ENCODE assay signal across 15 cellular contexts in genomic region chr6:169454204-169454871, GRCh38.
DNase-seq lines count a peak whose midpoint lies in the region; ATAC-seq and TF ChIP-seq lines count a peak whose summit lies in the region.
"Had no signal": no experiment of that assay in that cellular context is flagged by ENCODE, and none has a peak within 500 bp of the region (broad histone marks: within the 10 kb centered on the region; RNA-seq: fewer than 3 reads in every experiment).

No MANE protein-coding gene starts in this region.

- intact Hi-C loops in ovary (cut with DNase I): no loop called here

- H3K4me1 ChIP-seq in suprapubic skin (peaks cover 39% of the 10 kb centered on the region), ovary (ENCODE audit: insufficient read depth) (peaks cover 18% of the 10 kb centered on the region)

- H3K9me3 Mint-ChIP-seq in activated T-cell treated with anti-CD3 and anti-CD28 coated beads, Interleukin-2, amount 50 U/mL, for 4 hours: peaks cover 7% of the 10 kb centered on the region

- H3K36me3 ChIP-seq in suprapubic skin (no peaks in the 10 kb centered on the region), ovary (no peaks in the 10 kb centered on the region)

- H3K4me3 Mint-ChIP-seq in activated T-cell treated with anti-CD3 and anti-CD28 coated beads, Interleukin-2, amount 50 U/mL, for 4 hours: no peak overlapping the region
- H3K4me3 Mint-ChIP-seq: naive thymus-derived CD4-positive, alpha-beta T cell had no signal

- TF ChIP-seq CTCF in astrocyte of the spinal cord (IDR thresholded peaks at IDR 0.05; ENCODE audit: low read depth, low read length) (no peak), suprapubic skin (IDR thresholded peaks at IDR 0.05) (no peak), ovary (IDR thresholded peaks at IDR 0.05) (no peak)

- H3K4me3 ChIP-seq in astrocyte of the spinal cord (ENCODE audit: low read depth, low read length) (no peak overlapping the region), suprapubic skin (no peak overlapping the region), ovary (no peak overlapping the region)

- no peak for ATAC-seq in activated T-cell treated with anti-CD3 and anti-CD28 coated beads, Interleukin-2, amount 50 U/mL, for 4 hours
- no peak for ATAC-seq in GM19324 (IDR thresholded peaks at IDR 0.05; ENCODE audit: low FRiP score, unreplicated experiment)
- ATAC-seq: naive thymus-derived CD4-positive, alpha-beta T cell had no signal

- DNase-seq in HCEC 1CT (peak; percentile 64), astrocyte of the spinal cord (ENCODE audit: low read depth, low spot score) (peak; percentile 57), kidney glomerular epithelial cell (lab: John Stamatoyannopoulos, UW) (peak; percentile 28), suprapubic skin (ENCODE audit: low spot score in 2 of 2) (peak in 1 of 2 donors; percentile 92), ovary (no peak)
- DNase-seq in activated T-cell treated with anti-CD3 and anti-CD28 coated beads, Interleukin-2, amount 50 U/mL, for 4 hours: no peak
- DNase-seq in stimulated activated CD4-positive, alpha-beta T cell treated with anti-CD3 and anti-CD28 coated beads, Interleukin-4, amount 100 ng/mL, for 1 hour: no peak
- DNase-seq: activated CD4-positive, alpha-beta T cell treated with anti-CD3 and anti-CD28 coated beads for 48 hours; activated naive CD4-positive, alpha-beta T cell; dermis blood vessel endothelial cell; DMS153; naive thymus-derived CD4-positive, alpha-beta T cell; SIG-M5; stimulated activated CD4-positive, alpha-beta T cell treated with anti-CD3 and anti-CD28 coated beads, Interleukin-2, amount 100 ng/mL, for 24 hours had no signal

- TF ChIP-seq EP300 in suprapubic skin (IDR thresholded peaks at IDR 0.05) (no peak), ovary (IDR thresholded peaks at IDR 0.05) (no peak)

- no peaks in the 10 kb centered on the region for H3K4me1 Mint-ChIP-seq in activated T-cell treated with anti-CD3 and anti-CD28 coated beads, Interleukin-2, amount 50 U/mL, for 4 hours (ENCODE audit: low read depth)
- H3K4me1 Mint-ChIP-seq: naive thymus-derived CD4-positive, alpha-beta T cell had no signal

- H3K27me3 ChIP-seq in suprapubic skin (no peaks in the 10 kb centered on the region), ovary (no peaks in the 10 kb centered on the region)

- H3K27ac ChIP-seq in suprapubic skin (peak overlapping the region; percentile 88), ovary (no peak overlapping the region)

- in situ Hi-C loops in astrocyte of the spinal cord (cut with HindIII; ENCODE audit: low sequenced_read_pairs): no loop called here

- 35% methylated on average over 8 of the region's 8 CpGs for WGBS in suprapubic skin
- WGBS in ovary, 3 donors: 39 to 59% (median 50%) methylated on average over 8 of the region's 8 CpGs

- H3K9me3 ChIP-seq in suprapubic skin: no peaks in the 10 kb centered on the region
- peaks cover 0 to 1% of the 10 kb centered on the region in 2 donors for H3K9me3 ChIP-seq in ovary

- H3K36me3 Mint-ChIP-seq in activated T-cell treated with anti-CD3 and anti-CD28 coated beads, Interleukin-2, amount 50 U/mL, for 4 hours (ENCODE audit: insufficient read depth): no peaks in the 10 kb centered on the region

- TF ChIP-seq POLR2A in suprapubic skin (IDR thresholded peaks at IDR 0.05): peak in 1 of 2 donors; percentile 47
- no peak for TF ChIP-seq POLR2A in ovary (IDR thresholded peaks at IDR 0.05)

- no peaks in the 10 kb centered on the region for H3K27me3 Mint-ChIP-seq in activated T-cell treated with anti-CD3 and anti-CD28 coated beads, Interleukin-2, amount 50 U/mL, for 4 hours (ENCODE audit: low read depth)

Comparison
In these comparisons a context has a peak if more than half of its experiments do, and no peak if none do; other contexts are left out.
1. DNase-seq: peak in HCEC 1CT (single experiment), astrocyte of the spinal cord (single experiment) and kidney glomerular epithelial cell (single experiment); none in activated T-cell treated with anti-CD3 and anti-CD28 coated beads, Interleukin-2, amount 50 U/mL, for 4 hours (single experiment), stimulated activated CD4-positive, alpha-beta T cell treated with anti-CD3 and anti-CD28 coated beads, Interleukin-4, amount 100 ng/mL, for 1 hour (single experiment) and ovary (0 of 5).